23 cellular contexts compared by ENCODE assay signal in the genomic region with DNA sequence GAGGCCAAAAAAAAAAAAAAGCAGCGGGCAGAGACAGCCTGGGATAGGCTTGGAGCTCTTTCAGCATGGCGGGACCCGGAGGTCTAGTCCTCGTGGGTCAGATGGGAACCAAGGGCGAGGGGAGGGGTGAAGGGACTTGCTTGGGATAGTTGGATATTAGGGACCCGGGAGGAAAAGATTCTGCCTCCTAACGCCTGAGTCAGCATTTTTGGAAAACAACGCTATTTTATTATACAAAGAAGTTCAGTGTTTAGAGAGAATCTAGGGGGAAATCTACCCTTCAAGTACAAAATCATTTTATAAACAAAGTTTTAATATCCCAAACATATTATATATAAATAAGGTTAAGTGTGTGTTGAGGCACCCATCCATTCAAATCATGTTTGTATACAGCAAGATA.
"Had no signal": no experiment of that assay in that cellular context is flagged by ENCODE, and none has a peak within 500 bp of the region (broad histone marks: within the 10 kb centered on the region; RNA-seq: fewer than 3 reads in every experiment).

No MANE protein-coding gene starts in this region.

- H3K4me1 ChIP-seq: esophagus muscularis mucosa, gastrocnemius medialis, heart left ventricle, left lung, lower lobe of right lung had no signal

- H3K27ac ChIP-seq: coronary artery, esophagus muscularis mucosa, gastrocnemius medialis, heart left ventricle, hepatocyte, left lung, lower lobe of right lung had no signal

- ATAC-seq: gastrocnemius medialis, heart left ventricle, left colon, left lung, left ventricle myocardium superior, lower lobe of right lung, mucosa of descending colon had no signal

- FAIRE-seq: colon, endothelial cell of umbilical vein, kidney had no signal

- H3K4me3 Mint-ChIP-seq: immature natural killer cell, mesothelial cell of epicardium had no signal

- H3K36me3 Mint-ChIP-seq: immature natural killer cell, mesothelial cell of epicardium had no signal

- H3K4me3 ChIP-seq: coronary artery, dorsolateral prefrontal cortex, esophagus muscularis mucosa, gastrocnemius medialis, heart left ventricle, hepatocyte, left lung, lower lobe of right lung, mucosa of descending colon had no signal

- H2AFZ ChIP-seq: hepatocyte had no signal

- H3K4me1 Mint-ChIP-seq: immature natural killer cell, mesothelial cell of epicardium had no signal

- DNase-seq: dermis blood vessel endothelial cell; dorsolateral prefrontal cortex; effector CD4-positive, alpha-beta T cell; effector memory CD4-positive, alpha-beta T cell; foreskin melanocyte; gastrocnemius medialis; heart left ventricle; hypothalamus; immature natural killer cell; kidney; kidney glomerular epithelial cell; left colon; left lung; left ventricle myocardium superior; lower lobe of right lung; mesenchymal stem cell; mucosa of descending colon had no signal

- H3K4me2 ChIP-seq: hepatocyte had no signal

- H3K79me2 ChIP-seq: hepatocyte had no signal

- H3K36me3 ChIP-seq: esophagus muscularis mucosa, gastrocnemius medialis, heart left ventricle, left lung, lower lobe of right lung had no signal

- H3K27me3 ChIP-seq: dorsolateral prefrontal cortex, gastrocnemius medialis, hepatocyte had no signal

- H3K9me3 ChIP-seq: esophagus muscularis mucosa, gastrocnemius medialis, heart left ventricle, left lung, lower lobe of right lung, mucosa of descending colon had no signal

- H3K9me3 Mint-ChIP-seq: immature natural killer cell, mesothelial cell of epicardium had no signal

- H3K27ac Mint-ChIP-seq: immature natural killer cell, mesothelial cell of epicardium had no signal
